ENCODE assay signal across 8 cellular contexts in the genomic region with DNA sequence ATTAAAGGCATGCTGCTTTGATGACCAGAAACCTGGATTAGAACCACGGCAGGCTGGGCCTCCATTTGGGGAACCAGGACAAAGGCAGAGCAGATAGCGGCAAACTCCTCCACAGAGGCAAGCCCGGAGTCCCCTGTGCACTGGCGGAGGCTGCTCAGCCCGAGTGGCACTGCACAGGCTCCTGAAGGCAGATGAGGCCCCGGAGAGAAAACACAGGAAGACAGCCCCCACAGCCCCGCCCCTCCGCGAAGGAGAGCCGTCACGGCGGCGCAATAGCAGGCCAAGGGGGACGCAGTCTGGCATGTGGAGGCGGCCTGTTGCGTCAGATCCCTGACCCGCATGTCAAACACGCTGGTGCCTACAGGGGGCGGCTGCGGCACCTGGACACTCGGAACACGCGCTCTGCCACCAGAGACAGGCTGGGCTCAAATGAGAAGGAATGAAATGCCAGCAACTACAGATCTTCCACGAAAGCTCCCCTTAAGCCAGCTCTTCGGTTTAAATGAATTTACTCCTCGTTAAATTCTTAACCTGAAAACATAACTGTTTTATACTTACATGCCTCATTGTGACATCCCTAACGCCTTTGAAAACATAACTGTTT.
A peak's percentile ranks its signal among the peaks of the same experiment; 100 is the strongest.
DNase-seq lines count a peak whose midpoint lies in the region; ATAC-seq, FAIRE-seq and TF ChIP-seq lines count a peak whose summit lies in the region.

No MANE protein-coding gene starts in this region.

- 14 to 31% (median 23%) methylated on average over 20 to 27 of the region's 27 CpGs for WGBS in heart left ventricle, 4 donors
- WGBS in psoas muscle, 3 donors: 9 to 20% (median 9%) methylated on average over 26 to 27 of the region's 27 CpGs

- DNase-seq in AG09309 (ENCODE audit: low read depth): peak; percentile 21
- peak; percentile 82 for DNase-seq in HCEC 1CT
- peak in 4 of 5 donors; percentile 18 to 85 (median 42) for DNase-seq in T-helper 1 cell
- DNase-seq in amniotic epithelial cell (ENCODE audit: low read depth): peak; percentile 85
- peak; percentile 88 to 92 (median 89) for DNase-seq in heart left ventricle
- peak; percentile 90 to 96 for DNase-seq in psoas muscle
- peak; percentile 92 for DNase-seq in urothelium cell line (ENCODE audit: low spot score)

- no peaks in the 10 kb centered on the region for H3K36me3 ChIP-seq in heart left ventricle
- H3K36me3 ChIP-seq in psoas muscle (ENCODE audit: insufficient read depth in 1 of 2, low read depth in 1 of 2): no peaks in the 10 kb centered on the region

- ATAC-seq in heart left ventricle (peak; percentile 67 to 89 (median 82)), psoas muscle (peak; percentile 82 to 96 (median 90)), GM21825 (IDR thresholded peaks at IDR 0.05; ENCODE audit: unreplicated experiment) (no peak)

- FAIRE-seq in urothelium cell line (lab: Jason Lieb, UNC): peak; percentile 93

- H3K27me3 ChIP-seq in heart left ventricle (no peaks in the 10 kb centered on the region), psoas muscle (ENCODE audit: insufficient read depth in 3 of 3, low read length in 2 of 3) (no peaks in the 10 kb centered on the region)

- no peak for TF ChIP-seq POLR2A in heart left ventricle (IDR thresholded peaks at IDR 0.05)

- H3K4me1 ChIP-seq in heart left ventricle: peaks cover 0 to 49% (median 28%) of the 10 kb centered on the region in 12 donors
- H3K4me1 ChIP-seq in psoas muscle: peaks cover 31% of the 10 kb centered on the region

- H3K4me3 ChIP-seq in AG09309 (ENCODE audit: control insufficient read depth, low read depth, low read length): no peak overlapping the region
- peak overlapping the region in 8 of 12 donors; percentile 2 to 31 (median 20) for H3K4me3 ChIP-seq in heart left ventricle
- H3K4me3 ChIP-seq in psoas muscle: peak overlapping the region; percentile 44

- peak; percentile 47 for TF ChIP-seq CTCF in AG09309 (IDR thresholded peaks at IDR 0.05; ENCODE audit: control insufficient read depth, insufficient read depth, low read depth, low read length, missing control alignments)
- TF ChIP-seq CTCF in heart left ventricle (IDR thresholded peaks at IDR 0.05): peak; percentile 55 to 86 (median 71)
- TF ChIP-seq CTCF in psoas muscle (IDR thresholded peaks at IDR 0.05): peak; percentile 79

- H3K9me3 ChIP-seq in heart left ventricle: no peaks in the 10 kb centered on the region
- no peaks in the 10 kb centered on the region for H3K9me3 ChIP-seq in psoas muscle

- H3K27ac ChIP-seq in heart left ventricle: peak overlapping the region in 8 of 12 donors; percentile 4 to 69 (median 38)
- H3K27ac ChIP-seq in psoas muscle: peak overlapping the region; percentile 3

- intact Hi-C loops in heart left ventricle (cut with DNase I) (loop anchor here in 9 of 10 donors (1.0 to 10.0 kb wide), 5 partner anchors 71 to 519 kb away; no protein-coding TSS in a partner anchor), psoas muscle (cut with DNase I) (loop anchor here in 1 of 2 donors (2.0 to 5.0 kb wide), 2 partner anchors 93 to 105 kb away; no protein-coding TSS in a partner anchor)

Comparison
In these comparisons a context has a peak if more than half of its experiments do, and no peak if none do; other contexts are left out.
1. DNase-seq: peak in every context shown above with its lines; median percentile 93 in psoas muscle; 92 in urothelium cell line; 89 in heart left ventricle; 85 in amniotic epithelial cell; 82 in HCEC 1CT; 42 in T-helper 1 cell; 21 in AG09309.